In the genomic region with DNA sequence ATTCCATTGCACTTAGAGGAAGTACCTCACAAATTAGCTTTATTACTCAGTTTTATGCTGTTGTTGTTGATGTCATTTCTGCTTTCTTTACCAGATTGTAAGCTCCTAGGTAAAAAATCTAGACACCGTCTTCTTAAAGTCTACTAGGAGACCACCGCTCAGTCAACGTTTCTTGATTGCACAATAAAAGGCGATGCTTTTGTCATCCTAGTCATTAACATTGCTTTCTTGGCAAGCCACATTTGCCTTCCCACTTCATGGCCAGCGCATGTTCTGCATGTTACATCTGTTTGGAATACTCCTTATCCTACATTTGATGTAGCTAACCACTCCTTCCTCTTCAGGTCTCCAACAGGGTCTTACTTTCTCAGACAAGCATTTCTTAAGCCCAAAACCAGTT, we compare ENCODE assay signal across 25 cellular contexts.
"Had no signal": no experiment of that assay in that cellular context is flagged by ENCODE, and none has a peak within 500 bp of the region (broad histone marks: within the 10 kb centered on the region; RNA-seq: fewer than 3 reads in every experiment).

No MANE protein-coding gene starts in this region.

- H3K4me3 ChIP-seq: ascending aorta, breast epithelium, cardiac muscle cell, coronary artery, dorsolateral prefrontal cortex, gastrocnemius medialis, heart right ventricle, hepatocyte had no signal

- DNase-seq: activated CD4-positive, alpha-beta memory T cell treated with anti-CD3 and anti-CD28 coated beads for 36 hours; activated CD4-positive, alpha-beta T cell treated with anti-CD3 and anti-CD28 coated beads for 36 hours; activated CD4-positive, alpha-beta T cell treated with anti-CD3 and anti-CD28 coated beads, Interleukin-2, amount 10 ng/mL, durations not matched to agents 24 days and 14 days; activated CD4-positive, CD25-positive, alpha-beta regulatory T cell; activated CD4-positive, CD25-positive, alpha-beta regulatory T cell treated with anti-CD3 and anti-CD28 coated beads, Interleukin-2, amount 50 U/mL, for 72 hours; activated CD8-positive, alpha-beta memory T cell treated with anti-CD3 and anti-CD28 coated beads, Interleukin-2, amount 10 ng/mL, durations not matched to agents 7 days and 5 days; activated CD8-positive, alpha-beta memory T cell treated with anti-CD3 and anti-CD28 coated beads, Interleukin-2, amount 50 U/mL, for 4 hours; activated CD8-positive, alpha-beta T cell treated with anti-CD3 and anti-CD28 coated beads, Interleukin-2, amount 10 ng/mL, durations not matched to agents 7 days and 5 days; activated effector memory CD4-positive, alpha-beta T cell treated with anti-CD3 and anti-CD28 coated beads, Interleukin-2, amount 50 U/mL, for 16 hours; activated naive CD4-positive, alpha-beta T cell treated with anti-CD3 and anti-CD28 coated beads for 36 hours; activated naive CD8-positive, alpha-beta T cell treated with anti-CD3 and anti-CD28 coated beads, Interleukin-2, amount 10 ng/mL, durations not matched to agents 7 days and 5 days; activated T-cell treated with anti-CD3 and anti-CD28 coated beads, Interleukin-2, amount 50 U/mL, for 1 hour; activated T-cell treated with anti-CD3 and anti-CD28 coated beads, Interleukin-2, amount 50 U/mL, for 48 hours; dorsolateral prefrontal cortex; effector memory CD4-positive, alpha-beta T cell; endodermal cell; foreskin keratinocyte; gastrocnemius medialis; heart right ventricle; T1000 had no signal
